ENCODE assay signal across 22 cellular contexts in the genomic region with DNA sequence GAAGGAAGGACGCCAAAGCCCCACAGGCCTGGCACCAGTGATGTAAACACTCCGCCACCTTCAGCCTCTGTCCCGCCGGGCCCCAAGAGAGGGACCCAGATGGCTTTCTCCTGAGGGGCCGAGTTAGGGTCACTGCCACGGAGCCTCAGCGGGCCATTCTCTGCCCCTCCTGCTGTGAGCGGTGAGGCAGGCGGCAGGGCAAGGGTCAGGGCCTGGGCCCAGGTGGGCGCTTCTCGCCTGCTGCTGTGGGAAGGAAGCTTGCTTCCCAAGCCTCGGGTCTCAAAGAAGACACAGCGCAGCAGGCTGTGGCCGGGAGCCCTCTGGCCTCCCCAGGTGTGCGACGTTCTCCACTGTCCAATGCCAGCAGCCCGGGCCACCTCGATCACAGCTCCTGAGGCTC.
DNase-seq lines count a peak whose midpoint lies in the region; ATAC-seq, FAIRE-seq and TF ChIP-seq lines count a peak whose summit lies in the region.
"Had no signal": no experiment of that assay in that cellular context is flagged by ENCODE, and none has a peak within 500 bp of the region (broad histone marks: within the 10 kb centered on the region; RNA-seq: fewer than 3 reads in every experiment).

No MANE protein-coding gene starts in this region.

- no peaks in the 10 kb centered on the region for H3K27me3 ChIP-seq in GM23338 (ENCODE audit: insufficient read depth)
- H3K27me3 ChIP-seq in HepG2 (ENCODE audit: control insufficient read depth in 1 of 2, insufficient read depth in 2 of 2, low read length in 2 of 2), result no peaks in the 10 kb centered on the region; a peak in 1 of 5 replicates
- H3K27me3 ChIP-seq in neuronal stem cell (ENCODE audit: control insufficient read depth in 3 of 3, insufficient read depth in 3 of 3, low read depth in 1 of 3, low read length in 3 of 3), result no peaks in the 10 kb centered on the region

- DNase-seq in GM23338 (ENCODE audit: low spot score) (no peak), HepG2 (ENCODE audit: low spot score) (no peak), neuronal stem cell (ENCODE audit: low spot score) (no peak), sciatic nerve (ENCODE audit: low spot score) (peak; percentile 52), HTR-8/SVneo (ENCODE audit: insufficient read length, low spot score) (no peak), cardiac septum (ENCODE audit: low spot score) (no peak), kidney tubule cell (ENCODE audit: low spot score) (no peak)
- DNase-seq in activated naive CD4-positive, alpha-beta T cell treated with anti-CD3 and anti-CD28 coated beads, Interleukin-2, amount 50 U/mL, for 16 hours, result no peak
- DNase-seq: CD8-positive, alpha-beta T cell; COR-L47; DMS153; DMS79 treated with DMSO at 0.1 percent for 48 hours; EL; GOT3 had no signal

- H3K9me3 ChIP-seq in HepG2 (ENCODE audit: low read length) (no peaks in the 10 kb centered on the region), neuronal stem cell (replicated peaks in 1 of 2; ENCODE audit: control insufficient read depth in 2 of 2, insufficient read depth in 1 of 2, low read depth in 1 of 2, low read length in 2 of 2) (peaks cover 0 to 2% of the 10 kb centered on the region in 2 donors)
- H3K9me3 ChIP-seq: HAP-1 had no signal

- no peaks in the 10 kb centered on the region for H3F3A ChIP-seq in GM23338 (replicated peaks; ENCODE audit: low read depth)

- no peaks in the 10 kb centered on the region for H3K36me3 ChIP-seq in GM23338 (ENCODE audit: insufficient read depth)
- H3K36me3 ChIP-seq in HepG2 (replicated peaks in 1 of 2; ENCODE audit: control insufficient read depth in 1 of 2, insufficient read depth in 2 of 2, low read length in 2 of 2), result no peaks in the 10 kb centered on the region
- no peaks in the 10 kb centered on the region for H3K36me3 ChIP-seq in neuronal stem cell (replicated peaks in 1 of 2; ENCODE audit: control insufficient read depth in 2 of 2, insufficient read depth in 2 of 2, low read length in 2 of 2)
- H3K36me3 ChIP-seq: HAP-1 had no signal

- peak overlapping the region; percentile 87 for H3K18ac ChIP-seq in neuronal stem cell (ENCODE audit: low read length)

- no peak overlapping the region for H2BK12ac ChIP-seq in neuronal stem cell (ENCODE audit: low read length)

- H3K9ac ChIP-seq in HepG2 (ENCODE audit: insufficient read depth, low read depth, low read length), result no peak overlapping the region
- H3K9ac ChIP-seq in neuronal stem cell (ENCODE audit: low read depth, low read length, poor library complexity), result no peak overlapping the region

- no peaks in the 10 kb centered on the region for H3K9me3 Mint-ChIP-seq in GM23338
- H3K9me3 Mint-ChIP-seq: CD14-positive monocyte; CD8-positive, alpha-beta T cell had no signal

- peak overlapping the region; percentile 38 for H2BK15ac ChIP-seq in neuronal stem cell (ENCODE audit: low read length)

- H3K36me3 Mint-ChIP-seq in GM23338 (ENCODE audit: low read depth), result no peaks in the 10 kb centered on the region
- H3K36me3 Mint-ChIP-seq: CD14-positive monocyte; CD8-positive, alpha-beta T cell; IgD-negative memory B cell had no signal

- H2BK120ac ChIP-seq in neuronal stem cell (ENCODE audit: low read depth, low read length), result no peak overlapping the region

- intact Hi-C loops in HepG2 (cut with micrococcal nuclease; ENCODE audit: unreplicated experiment) (no loop called here), sciatic nerve (cut with DNase I) (no loop called here), cardiac septum (cut with DNase I) (no loop called here)

- no peak overlapping the region for H4K91ac ChIP-seq in neuronal stem cell (ENCODE audit: low read depth, low read length, poor library complexity)

- peak; percentile 16; the same call in 2 of the 3 replicates for ATAC-seq in GM23338
- ATAC-seq in HepG2, result no peak; the same call in 2 of the 3 replicates
- peak; percentile 36 for ATAC-seq in sciatic nerve
- ATAC-seq: CD8-positive, alpha-beta T cell had no signal

- FAIRE-seq in HepG2 (lab: Jason Lieb, UNC) (no peak), HTR-8/SVneo (lab: Jason Lieb, UNC) (no peak)
- FAIRE-seq: A204.1, D721Med, G401.6, GM12891 had no signal

- TF ChIP-seq EP300 in HepG2 (IDR thresholded peaks at IDR 0.05; ENCODE audit: low read depth in 2 of 2, low read length in 2 of 2) (no peak), HepG2 (CRISPR knock-in tag; IDR thresholded peaks at IDR 0.05; ENCODE audit: borderline replicate concordance) (no peak)

- H3K4me3 Mint-ChIP-seq in GM23338, result no peak overlapping the region
- H3K4me3 Mint-ChIP-seq: B cell; CD14-positive monocyte; CD8-positive, alpha-beta T cell; IgD-negative memory B cell had no signal

- CTCF ChIA-PET in HepG2 (lab: Yijun Ruan, JAX; ENCODE audit: low intra/inter-chr PET ratio, low total read pairs), result no interaction called here

- no peak overlapping the region for H4K8ac ChIP-seq in neuronal stem cell (ENCODE audit: low read depth, low read length)

- H3K27ac ChIP-seq in GM23338 (ENCODE audit: low read depth), result no peak overlapping the region
- no peak overlapping the region for H3K27ac ChIP-seq in HepG2 (ENCODE audit: extremely low read length, insufficient read depth, low read length)
- H3K27ac ChIP-seq in neuronal stem cell (replicated peaks; ENCODE audit: low read length), result no peak overlapping the region

- no peaks in the 10 kb centered on the region for H3K79me1 ChIP-seq in neuronal stem cell (ENCODE audit: low read depth, low read length)

- H3K4me2 ChIP-seq in GM23338, result no peak overlapping the region
- peak overlapping the region; percentile 18; the same call in 1 of the 2 replicates for H3K4me2 ChIP-seq in HepG2 (ENCODE audit: low read depth, low read length)
- no peak overlapping the region for H3K4me2 ChIP-seq in neuronal stem cell (ENCODE audit: insufficient read depth, low read length, poor library complexity, severe bottlenecking)

- peak overlapping the region; percentile 94 for H2AK5ac ChIP-seq in neuronal stem cell (ENCODE audit: low read depth, low read length)

- H3K4me3 ChIP-seq in GM23338 (no peak overlapping the region), HepG2 (replicated peaks in 1 of 3; ENCODE audit: insufficient read depth in 1 of 3, low read depth in 2 of 3, low read length in 3 of 3) (no peak overlapping the region), neuronal stem cell (ENCODE audit: low read length in 2 of 2) (no peak overlapping the region)
- H3K4me3 ChIP-seq: HAP-1 had no signal

- no TSS peak for BruUV-seq in HepG2 (replicated peaks; lab: Mats Ljungman, UMichigan)

- H3K79me2 ChIP-seq in GM23338 (replicated peaks; ENCODE audit: insufficient read depth), result no peaks in the 10 kb centered on the region
- H3K79me2 ChIP-seq in HepG2 (ENCODE audit: insufficient read depth, low read length), result no peaks in the 10 kb centered on the region

- H3K4me1 Mint-ChIP-seq in GM23338, result peaks cover 3% of the 10 kb centered on the region; the same call in 1 of the 3 replicates
- H3K4me1 Mint-ChIP-seq: CD14-positive monocyte had no signal

- no peaks in the 10 kb centered on the region for H3K9me2 ChIP-seq in GM23338 (ENCODE audit: insufficient read depth)

- TF ChIP-seq CTCF in GM23338 (conservative IDR thresholded peaks at IDR 0.05; ENCODE audit: low read depth in 2 of 2), result no peak
- no peak for TF ChIP-seq CTCF in HepG2 (CRISPR knock-in tag; IDR thresholded peaks at IDR 0.05)

- H4K20me1 ChIP-seq in GM23338 (replicated peaks; ENCODE audit: insufficient read depth), result no peaks in the 10 kb centered on the region
- H4K20me1 ChIP-seq in HepG2 (ENCODE audit: insufficient read depth, low read length), result no peaks in the 10 kb centered on the region

- 68% methylated on average over 10 of the region's 18 CpGs for WGBS in HepG2 (ENCODE audit: low lambda C conversion rate)
- WGBS in neuronal stem cell (ENCODE audit: extremely low coverage in 2 of 2, insufficient read length in 2 of 2, insufficient replicate concordance in 1 of 2), 2 donors, result no CpG with 5 or more reads among the region's 18 CpGs

- H3K27me3 Mint-ChIP-seq in GM23338 (ENCODE audit: insufficient read depth, low read depth, poor library complexity), result no peaks in the 10 kb centered on the region

- H3K23ac ChIP-seq in neuronal stem cell (ENCODE audit: low read depth, low read length, poor library complexity), result no peak overlapping the region

- in situ Hi-C loops in HepG2 (cut with HindIII; ENCODE audit: extremely low pct_ligation_motif_present, low pct_unique_long_range_greater_than_20kb), result no loop called here

- H3K4ac ChIP-seq in neuronal stem cell (ENCODE audit: low read length), result peak overlapping the region; percentile 29

- POLR2A ChIA-PET in HepG2 (lab: Yijun Ruan, JAX), result no interaction called here

- H2BK5ac ChIP-seq in neuronal stem cell (ENCODE audit: low read length), result no peak overlapping the region

- no peak overlapping the region for H3K27ac Mint-ChIP-seq in GM23338
- H3K27ac Mint-ChIP-seq: B cell; CD14-positive monocyte; CD8-positive, alpha-beta T cell; IgD-negative memory B cell had no signal

- no peak overlapping the region for H3K14ac ChIP-seq in neuronal stem cell (ENCODE audit: low read length)

- TF ChIP-seq POLR2A in HepG2 (IDR thresholded peaks at IDR 0.05; ENCODE audit: insufficient read depth in 1 of 2, low read depth in 2 of 2, low read length in 2 of 2), result no peak

- no peak for TF ChIP-seq RAD21 in HepG2 (CRISPR knock-in tag; IDR thresholded peaks at IDR 0.05)

- H2AFZ ChIP-seq in GM23338, result peak overlapping the region; percentile 59
- H2AFZ ChIP-seq in HepG2 (ENCODE audit: low read length), result no peak overlapping the region
- H2AFZ ChIP-seq in neuronal stem cell (ENCODE audit: low read length), result peak overlapping the region; percentile 45

- H3K4me1 ChIP-seq in GM23338 (ENCODE audit: insufficient read depth), result peaks cover 4% of the 10 kb centered on the region; the same call in 1 of the 2 replicates
- peaks cover 39% of the 10 kb centered on the region for H3K4me1 ChIP-seq in HepG2 (ENCODE audit: insufficient read depth, low read length)
- H3K4me1 ChIP-seq in neuronal stem cell (ENCODE audit: control insufficient read depth in 2 of 2, insufficient read depth in 1 of 2, low read depth in 1 of 2, low read length in 2 of 2), result peaks cover 4 to 6% of the 10 kb centered on the region in 2 donors
- H3K4me1 ChIP-seq: HAP-1 had no signal

TF ChIP-seq in GM23338, 12 proteins besides CTCF, POLR2A, EP300 and RAD21 (continues in another document):
- TF ChIP-seq ZNF114 (CRISPR knock-in tag; IDR thresholded peaks at IDR 0.05), result no peak

TF ChIP-seq in HepG2, 621 proteins besides CTCF, POLR2A, EP300 and RAD21 (continues in another document):
- no peak for TF ChIP-seq STAT5B (CRISPR knock-in tag; IDR thresholded peaks at IDR 0.05)
